In the genomic region with DNA sequence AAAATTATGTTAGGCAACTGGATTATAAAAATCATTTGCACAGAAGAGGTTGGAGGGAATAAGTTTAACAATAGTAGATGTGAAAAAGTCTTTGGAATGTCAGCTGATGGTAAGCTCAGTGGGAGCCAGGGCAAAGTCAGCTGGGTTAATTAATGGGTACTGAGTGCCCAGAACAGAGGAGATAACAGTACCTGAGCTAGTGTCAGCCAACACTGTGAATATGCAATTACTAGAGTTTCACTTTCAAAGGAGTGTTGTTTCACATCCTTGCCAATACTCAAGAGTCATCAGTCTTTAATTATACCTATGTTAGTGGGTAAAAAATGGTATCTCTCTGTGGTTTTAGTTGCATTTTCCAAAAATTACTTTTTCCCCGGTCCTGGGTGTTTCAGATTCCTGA, we compare ENCODE assay signal across 16 cellular contexts.
"Had no signal": no experiment of that assay in that cellular context is flagged by ENCODE, and none has a peak within 500 bp of the region (broad histone marks: within the 10 kb centered on the region; RNA-seq: fewer than 3 reads in every experiment).

No MANE protein-coding gene starts in this region.

- H3K36me3 ChIP-seq: tibial nerve had no signal

- H3K9me3 ChIP-seq: mucosa of descending colon, tibial nerve had no signal

- H3K4me1 ChIP-seq: tibial nerve had no signal

- FAIRE-seq: small intestine had no signal

- ATAC-seq: activated CD4-positive, CD25-positive, alpha-beta regulatory T cell treated with anti-CD3 and anti-CD28 coated beads, Interleukin-2, amount 50 U/mL, for 24 hours; activated CD8-positive, alpha-beta memory T cell treated with anti-CD3 and anti-CD28 coated beads, Interleukin-2, amount 10 ng/mL, durations not matched to agents 7 days and 5 days; activated T-cell treated with anti-CD3 and anti-CD28 coated beads, Interleukin-2, amount 50 U/mL, for 4 hours; mucosa of descending colon; natural killer cell had no signal

- H3K36me3 Mint-ChIP-seq: activated CD8-positive, alpha-beta memory T cell treated with anti-CD3 and anti-CD28 coated beads, Interleukin-2, amount 10 ng/mL, durations not matched to agents 7 days and 5 days; activated naive CD8-positive, alpha-beta T cell; brain; natural killer cell had no signal

- DNase-seq: activated CD4-positive, alpha-beta T cell treated with anti-CD3 and anti-CD28 coated beads, Interleukin-2, amount 50 U/mL, for 48 hours; activated CD8-positive, alpha-beta memory T cell treated with anti-CD3 and anti-CD28 coated beads, Interleukin-2, amount 10 ng/mL, durations not matched to agents 7 days and 5 days; activated gamma-delta T cell; activated T-cell treated with anti-CD3 and anti-CD28 coated beads, Interleukin-2, amount 50 U/mL, for 4 hours; amygdala; cerebellar nuclear complex; dermis blood vessel endothelial cell; hippocampal formation; mucosa of descending colon; natural killer cell; right cardiac atrium; small intestine had no signal

- H3K9me3 Mint-ChIP-seq: activated T-cell treated with anti-CD3 and anti-CD28 coated beads, Interleukin-2, amount 50 U/mL, for 4 hours; brain; natural killer cell had no signal

- H3K27me3 ChIP-seq: tibial nerve had no signal

- H3K4me3 Mint-ChIP-seq: activated CD8-positive, alpha-beta memory T cell treated with anti-CD3 and anti-CD28 coated beads, Interleukin-2, amount 10 ng/mL, durations not matched to agents 7 days and 5 days; activated naive CD8-positive, alpha-beta T cell; activated T-cell treated with anti-CD3 and anti-CD28 coated beads, Interleukin-2, amount 50 U/mL, for 4 hours; brain; natural killer cell had no signal

- H3K27ac ChIP-seq: tibial nerve had no signal

- H3K27ac Mint-ChIP-seq: activated CD8-positive, alpha-beta memory T cell treated with anti-CD3 and anti-CD28 coated beads, Interleukin-2, amount 10 ng/mL, durations not matched to agents 7 days and 5 days; activated naive CD8-positive, alpha-beta T cell; brain; natural killer cell had no signal

- H3K4me3 ChIP-seq: mucosa of descending colon, tibial nerve had no signal

- H3K4me1 Mint-ChIP-seq: activated CD8-positive, alpha-beta memory T cell treated with anti-CD3 and anti-CD28 coated beads, Interleukin-2, amount 10 ng/mL, durations not matched to agents 7 days and 5 days; brain; natural killer cell had no signal
